In the genomic region with DNA sequence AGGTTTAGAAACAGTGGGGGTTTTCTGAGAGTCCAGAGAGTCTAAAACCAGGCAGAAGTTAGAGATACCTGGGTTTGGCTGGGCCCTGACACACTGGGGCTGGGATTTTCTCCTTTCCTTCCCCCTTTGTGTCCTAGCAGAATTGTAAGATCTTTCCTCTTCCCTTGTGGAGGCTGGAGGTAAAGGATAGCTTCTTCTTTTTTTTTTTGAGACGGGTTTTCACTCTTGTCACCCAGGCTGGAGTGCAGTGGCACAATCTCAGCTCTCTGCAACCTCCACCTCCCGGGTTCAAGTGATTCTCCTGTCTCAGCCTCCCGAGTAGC, we compare ENCODE assay signal across 9 cellular contexts. TPM values are rescaled to one million over a fixed set of nuclear protein-coding genes. Genes with fewer than 3 reads are reported as not detected.
DNase-seq lines count a peak whose midpoint lies in the region; ATAC-seq and TF ChIP-seq lines count a peak whose summit lies in the region.
"Not testable (repeated sequence)": the region's sequence is repeated elsewhere in the genome, so short reads cannot be mapped to it uniquely, and the experiment has no call there.
"Had no signal": no experiment of that assay in that cellular context is flagged by ENCODE, and none has a peak within 500 bp of the region (broad histone marks: within the 10 kb centered on the region; RNA-seq: fewer than 3 reads in every experiment).

No MANE protein-coding gene starts in this region.

- CTCF ChIA-PET in OCI-LY7 (lab: Charles Lee; ENCODE audit: unreplicated experiment), result interaction anchor here (0.5 to 1.6 kb wide), 4 partner anchors 8 to 44 kb away, joined by 3 to 6 read pairs (median 4); no protein-coding TSS in a partner anchor
- CTCF ChIA-PET in activated CD8-positive, alpha-beta T cell treated with anti-CD3 and anti-CD28 coated beads, Interleukin-2, amount 10 ng/mL, durations not matched to agents 7 days and 5 days (lab: Charles Lee), result interaction anchor here (1.5 to 10.4 kb wide), 7 partner anchors 17 to 87 kb away, joined by 3 to 126 read pairs (median 37); a partner anchor contains a TSS

- WGBS in GM23248 (ENCODE audit: low coverage in 1 of 2, low lambda C conversion rate in 2 of 2, missing lambda C conversion rate in 2 of 2), 2 experiments, result 96 to 100% methylated on average over 2 to 3 of the region's 3 CpGs
- WGBS in spleen, 5 donors, result 61 to 77% (median 73%) methylated on average over 3 of the region's 3 CpGs

- H3K4me3 ChIP-seq in ACC112 (ENCODE audit: low read depth, low read length) (peak overlapping the region; percentile 90), GM23248 (peak overlapping the region; percentile 92), OCI-LY7 (ENCODE audit: low read depth, low read length, poor library complexity, severe bottlenecking) (peak overlapping the region; percentile 77), cardiac fibroblast (replicated peaks in 1 of 2; ENCODE audit: low read depth in 2 of 2, low read length in 2 of 2) (peak overlapping the region; percentile 84 to 90), cardiac muscle cell (peak overlapping the region; percentile 55), muscle layer of duodenum (ENCODE audit: low read depth in 1 of 2, low read length in 2 of 2) (peak overlapping the region; percentile 88 to 90), spleen (peak overlapping the region in 7 of 8 donors; percentile 79 to 97 (median 92))

- peak overlapping the region; percentile 100 for H3K27ac ChIP-seq in ACC112 (ENCODE audit: low read depth, low read length)
- H3K27ac ChIP-seq in GM23248; muscle layer of duodenum (ENCODE audit: low read length): not testable (repeated sequence)
- H3K27ac ChIP-seq in OCI-LY7 (ENCODE audit: low read depth, low read length, poor library complexity, severe bottlenecking), result peak overlapping the region; percentile 90
- peak overlapping the region; percentile 97 for H3K27ac ChIP-seq in cardiac muscle cell
- H3K27ac ChIP-seq in spleen, result peak overlapping the region; percentile 91 to 98 (median 96)

- not testable (repeated sequence) for H3K9me3 ChIP-seq in GM23248 (ENCODE audit: low read depth); OCI-LY7 (ENCODE audit: low read length); cardiac muscle cell (ENCODE audit: low read depth); muscle layer of duodenum (ENCODE audit: control insufficient read depth in 1 of 2, low read length in 2 of 2); spleen

- H3K4me1 ChIP-seq in ACC112 (ENCODE audit: control insufficient read depth, insufficient read depth, low read length, unreplicated experiment), result not testable (repeated sequence)
- H3K4me1 ChIP-seq in GM23248 (ENCODE audit: insufficient read depth) (peaks cover 14% of the 10 kb centered on the region; the same call in 1 of the 2 replicates), OCI-LY7 (ENCODE audit: insufficient read depth, low read length, poor library complexity, severe bottlenecking) (peaks cover 35% of the 10 kb centered on the region), cardiac muscle cell (ENCODE audit: low read depth) (peaks cover 10% of the 10 kb centered on the region), muscle layer of duodenum (ENCODE audit: control insufficient read depth in 1 of 2, insufficient read depth in 2 of 2, low read length in 2 of 2) (peaks cover 16 to 49% of the 10 kb centered on the region in 2 donors), spleen (peaks cover 27 to 78% (median 49%) of the 10 kb centered on the region in 6 donors)

- H3K36me3 Mint-ChIP-seq in activated CD8-positive, alpha-beta T cell treated with anti-CD3 and anti-CD28 coated beads, Interleukin-2, amount 10 ng/mL, durations not matched to agents 7 days and 5 days (ENCODE audit: low read depth), result not testable (repeated sequence)

- H2AFZ ChIP-seq in ACC112 (ENCODE audit: low read length, unreplicated experiment); GM23248; OCI-LY7 (ENCODE audit: low read length): not testable (repeated sequence)

- not testable (repeated sequence) for DNase-seq in GM23248; OCI-LY7 (ENCODE audit: low spot score); activated CD8-positive, alpha-beta T cell treated with anti-CD3 and anti-CD28 coated beads, Interleukin-2, amount 10 ng/mL, durations not matched to agents 7 days and 5 days; cardiac fibroblast (ENCODE audit: low read depth in 2 of 2); cardiac muscle cell (ENCODE audit: low read depth in 1 of 2, low spot score in 1 of 2); spleen

- intact Hi-C loops in OCI-LY7 (cut with micrococcal nuclease; ENCODE audit: unreplicated experiment); spleen (cut with DNase I; ENCODE audit: low total_unique reads): not testable (repeated sequence)

- not testable (repeated sequence) for H3K9me2 ChIP-seq in GM23248 (ENCODE audit: insufficient read depth); OCI-LY7 (ENCODE audit: insufficient read depth, low read length)

- not testable (repeated sequence) for TF ChIP-seq POLR2A in spleen (IDR thresholded peaks at IDR 0.05)

- H3K9ac ChIP-seq in GM23248, result peak overlapping the region; percentile 89

- not testable (repeated sequence) for TF ChIP-seq CTCF in OCI-LY7 (conservative IDR thresholded peaks at IDR 0.05; ENCODE audit: low read length); cardiac fibroblast (IDR thresholded peaks at IDR 0.05; ENCODE audit: low read depth, low read length); cardiac muscle cell (IDR thresholded peaks at IDR 0.05; ENCODE audit: low read depth, low read length); spleen (IDR thresholded peaks at IDR 0.05 in 8 of 11, conservative IDR thresholded peaks at IDR 0.05 in 3 of 11)

- H3K4me3 Mint-ChIP-seq in activated CD8-positive, alpha-beta T cell treated with anti-CD3 and anti-CD28 coated beads, Interleukin-2, amount 10 ng/mL, durations not matched to agents 7 days and 5 days, result peak overlapping the region; percentile 100

- H3K27me3 Mint-ChIP-seq in activated CD8-positive, alpha-beta T cell treated with anti-CD3 and anti-CD28 coated beads, Interleukin-2, amount 10 ng/mL, durations not matched to agents 7 days and 5 days (ENCODE audit: low read depth), result not testable (repeated sequence)

- H3K79me2 ChIP-seq in ACC112 (ENCODE audit: control insufficient read depth, insufficient read depth, low read length, unreplicated experiment) (peaks cover 12% of the 10 kb centered on the region), GM23248 (ENCODE audit: insufficient read depth) (peaks cover 30% of the 10 kb centered on the region), OCI-LY7 (ENCODE audit: insufficient read depth, low read depth, low read length) (peaks cover 32% of the 10 kb centered on the region)

- H3K4me1 Mint-ChIP-seq in activated CD8-positive, alpha-beta T cell treated with anti-CD3 and anti-CD28 coated beads, Interleukin-2, amount 10 ng/mL, durations not matched to agents 7 days and 5 days (ENCODE audit: low read depth), result peaks cover 59% of the 10 kb centered on the region

- peak overlapping the region; percentile 88 for H3K4me2 ChIP-seq in GM23248 (ENCODE audit: unreplicated experiment)
- peak overlapping the region; percentile 94 for H3K4me2 ChIP-seq in OCI-LY7 (ENCODE audit: low read length)

- H4K20me1 ChIP-seq in GM23248 (ENCODE audit: insufficient read depth); OCI-LY7 (ENCODE audit: insufficient read depth, low read length): not testable (repeated sequence)

- not testable (repeated sequence) for H3K27me3 ChIP-seq in ACC112 (ENCODE audit: insufficient read depth, low read length); GM23248 (replicated peaks; ENCODE audit: insufficient read depth); cardiac muscle cell; muscle layer of duodenum (ENCODE audit: low read depth, low read length); spleen (replicated peaks in 1 of 7)

- in situ Hi-C loops in GM23248 (cut with MboI), result not testable (repeated sequence)

- H3K36me3 ChIP-seq in ACC112 (ENCODE audit: insufficient read depth, low read length); GM23248 (ENCODE audit: low read depth); cardiac muscle cell: not testable (repeated sequence)
- H3K36me3 ChIP-seq in OCI-LY7 (ENCODE audit: insufficient read depth, low read length), result peaks cover 41% of the 10 kb centered on the region
- H3K36me3 ChIP-seq in muscle layer of duodenum (ENCODE audit: control insufficient read depth in 1 of 2, insufficient read depth in 2 of 2, low read length in 2 of 2), result peaks cover 0 to 10% of the 10 kb centered on the region in 2 donors
- peaks cover 0 to 25% (median 12%) of the 10 kb centered on the region in 6 donors for H3K36me3 ChIP-seq in spleen

- POLR2A ChIA-PET in OCI-LY7 (lab: Charles Lee), result interaction anchor here (3.3 kb wide), 1 partner anchor 8 kb away, joined by 25 read pairs; no protein-coding TSS in a partner anchor
- POLR2A ChIA-PET in activated CD8-positive, alpha-beta T cell treated with anti-CD3 and anti-CD28 coated beads, Interleukin-2, amount 10 ng/mL, durations not matched to agents 7 days and 5 days (lab: Charles Lee), result interaction anchor here (0.5 to 1.9 kb wide), 2 partner anchors 11 to 461 kb away, joined by 3 to 6 read pairs; no protein-coding TSS in a partner anchor

- BruUV-seq in OCI-LY7 (replicated peaks; lab: Mats Ljungman, UMichigan), result not testable (repeated sequence)

- not testable (repeated sequence) for ATAC-seq in activated CD8-positive, alpha-beta T cell treated with anti-CD3 and anti-CD28 coated beads, Interleukin-2, amount 10 ng/mL, durations not matched to agents 7 days and 5 days

- H3F3A ChIP-seq in GM23248 (ENCODE audit: insufficient read depth), result not testable (repeated sequence)

- peak overlapping the region; percentile 98 for H3K27ac Mint-ChIP-seq in activated CD8-positive, alpha-beta T cell treated with anti-CD3 and anti-CD28 coated beads, Interleukin-2, amount 10 ng/mL, durations not matched to agents 7 days and 5 days

- not testable (repeated sequence) for H3K9me3 Mint-ChIP-seq in activated CD8-positive, alpha-beta T cell treated with anti-CD3 and anti-CD28 coated beads, Interleukin-2, amount 10 ng/mL, durations not matched to agents 7 days and 5 days (ENCODE audit: insufficient read depth)

RNA-seq across cellular contexts. Expression of a gene that starts 1.5 kb away (rescaled TPM):
- total RNA-seq in GM23248 (2014; rRNA removed; shearing (Covaris generic)), result 29.7 and 36.9 TPM in 2 replicates
- polyA plus RNA-seq in GM23248 (2016; fragmentation: Nextera tagmentation; extraction: Ambion mirVana), result 29.7 and 29.9 TPM in 2 replicates
- 119 and 127 TPM in 2 replicates for total RNA-seq in OCI-LY7 (2014; rRNA removed; shearing (Covaris generic))
- total RNA-seq in OCI-LY7 (2022), result 167 and 172 TPM in 2 replicates
- total RNA-seq in activated CD8-positive, alpha-beta T cell treated with anti-CD3 and anti-CD28 coated beads, Interleukin-2, amount 10 ng/mL, durations not matched to agents 7 days and 5 days, result 10 to 100 TPM; 66.3 to 69.5 TPM
- total RNA-seq in cardiac muscle cell, result 91.9 and 114 TPM in 2 replicates
- 81.9 and 82.6 TPM in 2 replicates for polyA plus RNA-seq in cardiac muscle cell
- 100 to 1,000 TPM in 1 of 7 donors, 10 to 100 TPM in 6; 67.6 to 115 (median 82.6) TPM for total RNA-seq in spleen
- 100 to 1,000 TPM in 2 of 3 donors, 10 to 100 TPM in 1; 43.4 to 134 (median 121) TPM for polyA plus RNA-seq in spleen

RNA-seq across cellular contexts. Expression of a gene that starts 29.4 kb away (rescaled TPM):
- total RNA-seq in GM23248 (2014; rRNA removed; shearing (Covaris generic)), result 2.4 and 9.9 TPM in 2 replicates
- polyA plus RNA-seq in GM23248 (2016; fragmentation: Nextera tagmentation; extraction: Ambion mirVana) (0.81 and 0.89 TPM in 2 replicates), cardiac muscle cell (15.0 and 20.7 TPM in 2 replicates), spleen (10 to 100 TPM; 17.7 to 51.7 (median 35.2) TPM)
- 15.3 and 18.3 TPM in 2 replicates for total RNA-seq in OCI-LY7 (2014; rRNA removed; shearing (Covaris generic))
- total RNA-seq in OCI-LY7 (2022) (44.4 and 48.4 TPM in 2 replicates), cardiac muscle cell (24.3 and 51.9 TPM in 2 replicates), spleen (10 to 100 TPM; 38.0 to 78.9 (median 61.2) TPM)
- 100 to 1,000 TPM; 216 to 218 TPM for total RNA-seq in activated CD8-positive, alpha-beta T cell treated with anti-CD3 and anti-CD28 coated beads, Interleukin-2, amount 10 ng/mL, durations not matched to agents 7 days and 5 days

RNA-seq across cellular contexts. Expression of a gene that starts 30.2 kb away (rescaled TPM):
- not detected in 2 replicates for total RNA-seq in GM23248 (2014; rRNA removed; shearing (Covaris generic))
- polyA plus RNA-seq in GM23248 (2016; fragmentation: Nextera tagmentation; extraction: Ambion mirVana) (0.35 and 0.91 TPM in 2 replicates), cardiac muscle cell (not detected in 2 replicates), spleen (10 to 100 TPM; 21.1 to 41.8 (median 25.5) TPM)
- total RNA-seq in OCI-LY7 (2014; rRNA removed; shearing (Covaris generic)), result 0.44 TPM in 1 of 2 replicates, not detected in the other
- total RNA-seq in OCI-LY7 (2022) (0.82 and 0.92 TPM in 2 replicates), cardiac muscle cell (not detected in 2 replicates), spleen (10 to 100 TPM in 5 of 7 donors, 1 to 10 TPM in 1, not detected in 1; 3.9 to 22.8 (median 12.8) TPM)
- total RNA-seq in activated CD8-positive, alpha-beta T cell treated with anti-CD3 and anti-CD28 coated beads, Interleukin-2, amount 10 ng/mL, durations not matched to agents 7 days and 5 days, result not detected
- total RNA-seq: G401 had no signal

RNA-seq across cellular contexts. Expression of a gene that starts 48.4 kb away (rescaled TPM):
- total RNA-seq in GM23248 (2014; rRNA removed; shearing (Covaris generic)), result 17.5 and 17.7 TPM in 2 replicates
- 1.9 and 2.1 TPM in 2 replicates for polyA plus RNA-seq in GM23248 (2016; fragmentation: Nextera tagmentation; extraction: Ambion mirVana)
- total RNA-seq in OCI-LY7 (2014; rRNA removed; shearing (Covaris generic)), result 50.0 and 61.2 TPM in 2 replicates
- total RNA-seq in OCI-LY7 (2022), result 54.0 and 55.8 TPM in 2 replicates
- total RNA-seq in activated CD8-positive, alpha-beta T cell treated with anti-CD3 and anti-CD28 coated beads, Interleukin-2, amount 10 ng/mL, durations not matched to agents 7 days and 5 days, result 10 to 100 TPM; 31.5 to 33.5 TPM
- 48.5 and 62.5 TPM in 2 replicates for total RNA-seq in cardiac muscle cell
- polyA plus RNA-seq in cardiac muscle cell, result 88.0 and 117 TPM in 2 replicates
- 10 to 100 TPM in 5 of 7 donors, 1 to 10 TPM in 2; 9.3 to 17.8 (median 11.2) TPM for total RNA-seq in spleen
- polyA plus RNA-seq in spleen, result 10 to 100 TPM; 14.7 to 26.6 (median 15.4) TPM

RNA-seq across cellular contexts. Expression of a gene that starts 49.8 kb away (rescaled TPM):
- total RNA-seq in GM23248 (2014; rRNA removed; shearing (Covaris generic)), result 59.7 and 83.8 TPM in 2 replicates
- 122 and 130 TPM in 2 replicates for polyA plus RNA-seq in GM23248 (2016; fragmentation: Nextera tagmentation; extraction: Ambion mirVana)
- total RNA-seq in OCI-LY7 (2014; rRNA removed; shearing (Covaris generic)), result not detected in 2 replicates
- total RNA-seq in OCI-LY7 (2022), result not detected in 2 replicates
- under 1 TPM; 0.13 to 0.21 TPM for total RNA-seq in activated CD8-positive, alpha-beta T cell treated with anti-CD3 and anti-CD28 coated beads, Interleukin-2, amount 10 ng/mL, durations not matched to agents 7 days and 5 days
- total RNA-seq in cardiac muscle cell, result 8.9 and 12.7 TPM in 2 replicates
- 10.9 and 21.6 TPM in 2 replicates for polyA plus RNA-seq in cardiac muscle cell
- 10 to 100 TPM; 13.2 to 35.7 (median 22.4) TPM for total RNA-seq in spleen
- polyA plus RNA-seq in spleen, result 10 to 100 TPM in 1 of 3 donors, 1 to 10 TPM in 2; 4.6 to 13.7 (median 4.8) TPM
